ENCODE assay signal across 15 cellular contexts in genomic region chr1:63980706-63981407, GRCh38.
A peak's percentile ranks its signal among the peaks of the same experiment; 100 is the strongest.
DNase-seq lines count a peak whose midpoint lies in the region; ATAC-seq, FAIRE-seq and TF ChIP-seq lines count a peak whose summit lies in the region.
"Had no signal": no experiment of that assay in that cellular context is flagged by ENCODE, and none has a peak within 500 bp of the region (broad histone marks: within the 10 kb centered on the region; RNA-seq: fewer than 3 reads in every experiment).

No MANE protein-coding gene starts in this region.

- ATAC-seq in body of pancreas (peak; percentile 97), HG02798 (IDR thresholded peaks at IDR 0.05; ENCODE audit: poor library complexity, unreplicated experiment) (no peak)
- ATAC-seq: activated CD8-positive, alpha-beta memory T cell treated with anti-CD3 and anti-CD28 coated beads, Interleukin-2, amount 10 ng/mL, durations not matched to agents 7 days and 5 days; Panc1; stimulated activated naive B cell treated with anti-CD40 and anti-IgM and Interleukin-4, amounts not matched to agents 10 μg/mL and 1 μg/mL and 100 μg/mL, for 72 hours had no signal

- no peak overlapping the region for H3K18ac ChIP-seq in mesendoderm (ENCODE audit: low read length)

- no peak overlapping the region for H3K9ac ChIP-seq in mesendoderm (ENCODE audit: low read length)

- TF ChIP-seq POLR2A in body of pancreas (IDR thresholded peaks at IDR 0.05), result no peak

- peaks cover 2% of the 10 kb centered on the region for H3K79me1 ChIP-seq in mesendoderm (ENCODE audit: low read length)

- no peak overlapping the region for H3K4me3 ChIP-seq in LNCaP clone FGC (ENCODE audit: low read depth, low read length)
- H3K4me3 ChIP-seq in body of pancreas, result no peak overlapping the region
- H3K4me3 ChIP-seq in mesendoderm (ENCODE audit: low read length), result no peak overlapping the region
- no peak overlapping the region for H3K4me3 ChIP-seq in effector memory CD4-positive, alpha-beta T cell (ENCODE audit: insufficient read depth, low read depth, low read length, poor library complexity, severe bottlenecking)
- H3K4me3 ChIP-seq: uterus had no signal

- H3K27ac ChIP-seq in body of pancreas, result peak overlapping the region; percentile 68 to 91 (median 82)
- H3K27ac ChIP-seq in mesendoderm (ENCODE audit: low read depth, low read length), result no peak overlapping the region
- H3K27ac ChIP-seq in effector memory CD4-positive, alpha-beta T cell (ENCODE audit: insufficient read depth, low read length, poor library complexity, severe bottlenecking), result no peak overlapping the region
- H3K27ac ChIP-seq: uterus had no signal

- DNase-seq in D721Med (ENCODE audit: insufficient read length, low spot score) (peak; percentile 46), LNCaP clone FGC (ENCODE audit: low read depth) (peak; percentile 95), body of pancreas (peak; percentile 68 to 91 (median 80)), mesendoderm (peak; percentile 23), NCI-H1694 (lab: John Stamatoyannopoulos, UW) (no peak)
- no peak for DNase-seq in effector memory CD4-positive, alpha-beta T cell
- no peak for DNase-seq in NK-92 treated with Interleukin-12 subunit alpha and Interleukin-12 subunit beta, amount 100 ng/mL, for 24 hours (lab: John Stamatoyannopoulos, UW)
- DNase-seq: activated CD8-positive, alpha-beta memory T cell treated with anti-CD3 and anti-CD28 coated beads, Interleukin-2, amount 10 ng/mL, durations not matched to agents 7 days and 5 days; activated naive CD4-positive, alpha-beta T cell treated with anti-CD3 and anti-CD28 coated beads for 36 hours; MV-4-11; NCI-H2171; stimulated activated naive B cell treated with anti-CD40 and anti-IgM and Interleukin-4, amounts not matched to agents 10 μg/mL and 1 μg/mL and 100 μg/mL, for 72 hours; uterus had no signal

- H2BK5ac ChIP-seq in mesendoderm (ENCODE audit: low read length), result no peak overlapping the region

- no peak overlapping the region for H3K56ac ChIP-seq in mesendoderm (ENCODE audit: low read length)

- H2BK120ac ChIP-seq in mesendoderm (ENCODE audit: low read depth, low read length), result no peak overlapping the region

- H3K79me2 ChIP-seq in mesendoderm (ENCODE audit: control insufficient read depth, insufficient read depth, low read length), result no peaks in the 10 kb centered on the region

- peak; percentile 94 for FAIRE-seq in D721Med (lab: Jason Lieb, UNC)

- H3K4me1 ChIP-seq in body of pancreas, result peaks cover 59% of the 10 kb centered on the region
- H3K4me1 ChIP-seq in mesendoderm (ENCODE audit: control insufficient read depth, low read depth, low read length), result peaks cover 17% of the 10 kb centered on the region
- no peaks in the 10 kb centered on the region for H3K4me1 ChIP-seq in effector memory CD4-positive, alpha-beta T cell (ENCODE audit: control insufficient read depth, insufficient read depth, low read length, poor library complexity, severe bottlenecking)
- H3K4me1 ChIP-seq: uterus had no signal

- H3K27me3 ChIP-seq in body of pancreas (no peaks in the 10 kb centered on the region), mesendoderm (ENCODE audit: insufficient read depth, low read length, poor library complexity) (no peaks in the 10 kb centered on the region)
- no peaks in the 10 kb centered on the region for H3K27me3 ChIP-seq in effector memory CD4-positive, alpha-beta T cell (replicated peaks; ENCODE audit: control insufficient read depth, insufficient read depth, low read length, poor library complexity, severe bottlenecking)
- H3K27me3 ChIP-seq: uterus had no signal

- H3K23ac ChIP-seq in mesendoderm (ENCODE audit: low read length), result no peak overlapping the region

- TF ChIP-seq CTCF in D721Med (IDR thresholded peaks at IDR 0.05; ENCODE audit: insufficient read depth, missing control alignments) (no peak), LNCaP clone FGC (IDR thresholded peaks at IDR 0.05; ENCODE audit: control insufficient read depth, extremely low read depth, insufficient read depth) (no peak), body of pancreas (IDR thresholded peaks at IDR 0.05) (no peak)

- intact Hi-C loops in body of pancreas (cut with DNase I), result no loop called here

- H3K36me3 ChIP-seq in body of pancreas (replicated peaks in 1 of 2; ENCODE audit: insufficient read depth in 1 of 2, low read depth in 2 of 2) (no peaks in the 10 kb centered on the region), mesendoderm (ENCODE audit: control insufficient read depth, insufficient read depth, low read length) (no peaks in the 10 kb centered on the region)
- H3K36me3 ChIP-seq in effector memory CD4-positive, alpha-beta T cell (ENCODE audit: control insufficient read depth, insufficient read depth, low read length), result no peaks in the 10 kb centered on the region
- H3K36me3 ChIP-seq: uterus had no signal

- no peak overlapping the region for H2AK5ac ChIP-seq in mesendoderm (ENCODE audit: low read length)

- no peaks in the 10 kb centered on the region for H3K9me3 ChIP-seq in body of pancreas
- H3K9me3 ChIP-seq in effector memory CD4-positive, alpha-beta T cell (ENCODE audit: control insufficient read depth, low read length), result no peaks in the 10 kb centered on the region
- H3K9me3 ChIP-seq: uterus had no signal

- 11 to 21% methylated on average over 3 of the region's 3 CpGs for WGBS in body of pancreas, 2 donors
- WGBS in mesendoderm (ENCODE audit: extremely low coverage, insufficient coverage, low lambda C conversion rate), result no CpG with 5 or more reads among the region's 3 CpGs

- no peak overlapping the region for H2BK15ac ChIP-seq in mesendoderm (replicated peaks; ENCODE audit: low read depth)

- no peak overlapping the region for H4K5ac ChIP-seq in mesendoderm (ENCODE audit: low read length)

- no peak overlapping the region for H4K8ac ChIP-seq in mesendoderm (ENCODE audit: low read depth, low read length)

- H3K4ac ChIP-seq in mesendoderm (ENCODE audit: low read depth, low read length), result no peak overlapping the region

- no peak overlapping the region for H3K4me2 ChIP-seq in mesendoderm (ENCODE audit: low read length)

Comparison
In these comparisons a context has a peak if more than half of its experiments do, and no peak if none do; other contexts are left out.
1. DNase-seq: peak in D721Med (single experiment), LNCaP clone FGC (single experiment), body of pancreas (4 of 4) and mesendoderm (single experiment); none in effector memory CD4-positive, alpha-beta T cell (0 of 3), NCI-H1694 (single experiment) and NK-92 treated with Interleukin-12 subunit alpha and Interleukin-12 subunit beta, amount 100 ng/mL, for 24 hours (single experiment).
2. H3K27ac ChIP-seq: peak in body of pancreas (4 of 4); none in mesendoderm (single experiment) and effector memory CD4-positive, alpha-beta T cell (single experiment).